1 cellular context compared by ENCODE assay signal in genomic region chr3:124878561-124879394, GRCh38.
TF ChIP-seq lines count a peak whose summit lies in the region.

No MANE protein-coding gene starts in this region.

TF ChIP-seq in SK-N-SH treated with all-trans-retinoic acid at 6 μM for 48 hours, 23 proteins besides CTCF, POLR2A, EP300 and RAD21 (continued from another document):
- TF ChIP-seq TSHZ2 (CRISPR knock-in tag; IDR thresholded peaks at IDR 0.05), result no peak
